In genomic region chr5:149278811-149279210, GRCh38 we compare ENCODE assay signal across 1 cellular context.
TF ChIP-seq lines count a peak whose summit lies in the region.

No MANE protein-coding gene starts in this region.

TF ChIP-seq in HepG2, 621 proteins besides CTCF, POLR2A, EP300 and RAD21:
- TF ChIP-seq ZNF773 (CRISPR knock-in tag; IDR thresholded peaks at IDR 0.05; ENCODE audit: borderline replicate concordance) = no peak
- no peak for TF ChIP-seq ELK4 (CRISPR knock-in tag; IDR thresholded peaks at IDR 0.05; ENCODE audit: borderline replicate concordance)
- TF ChIP-seq BHLHE40 (IDR thresholded peaks at IDR 0.05; ENCODE audit: low read length) = no peak
- TF ChIP-seq PHF8 (CRISPR knock-in tag; IDR thresholded peaks at IDR 0.05) = no peak
- TF ChIP-seq ZSCAN20 (CRISPR knock-in tag; IDR thresholded peaks at IDR 0.05; ENCODE audit: borderline replicate concordance) = no peak
- no peak for TF ChIP-seq ZNF292 (CRISPR knock-in tag; IDR thresholded peaks at IDR 0.05; ENCODE audit: borderline replicate concordance, low read depth)
- no peak for TF ChIP-seq ARHGAP35 (CRISPR knock-in tag; IDR thresholded peaks at IDR 0.05; ENCODE audit: borderline replicate concordance)
- TF ChIP-seq, protein P1, sequence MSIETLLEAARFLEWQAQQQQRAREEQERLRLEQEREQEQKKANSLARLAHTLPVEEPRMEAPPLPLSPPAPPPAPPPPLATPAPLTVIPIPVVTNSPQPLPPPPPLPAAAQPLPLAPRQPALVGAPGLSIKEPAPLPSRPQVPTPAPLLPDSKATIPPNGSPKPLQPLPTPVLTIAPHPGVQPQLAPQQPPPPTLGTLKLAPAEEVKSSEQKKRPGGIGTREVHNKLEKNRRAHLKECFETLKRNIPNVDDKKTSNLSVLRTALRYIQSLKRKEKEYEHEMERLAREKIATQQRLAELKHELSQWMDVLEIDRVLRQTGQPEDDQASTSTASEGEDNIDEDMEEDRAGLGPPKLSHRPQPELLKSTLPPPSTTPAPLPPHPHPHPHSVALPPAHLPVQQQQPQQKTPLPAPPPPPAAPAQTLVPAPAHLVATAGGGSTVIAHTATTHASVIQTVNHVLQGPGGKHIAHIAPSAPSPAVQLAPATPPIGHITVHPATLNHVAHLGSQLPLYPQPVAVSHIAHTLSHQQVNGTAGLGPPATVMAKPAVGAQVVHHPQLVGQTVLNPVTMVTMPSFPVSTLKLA (IDR thresholded peaks at IDR 0.05) = no peak
- TF ChIP-seq ZNF644 (CRISPR knock-in tag; IDR thresholded peaks at IDR 0.05; ENCODE audit: low read depth) = no peak
- TF ChIP-seq, protein P2, sequence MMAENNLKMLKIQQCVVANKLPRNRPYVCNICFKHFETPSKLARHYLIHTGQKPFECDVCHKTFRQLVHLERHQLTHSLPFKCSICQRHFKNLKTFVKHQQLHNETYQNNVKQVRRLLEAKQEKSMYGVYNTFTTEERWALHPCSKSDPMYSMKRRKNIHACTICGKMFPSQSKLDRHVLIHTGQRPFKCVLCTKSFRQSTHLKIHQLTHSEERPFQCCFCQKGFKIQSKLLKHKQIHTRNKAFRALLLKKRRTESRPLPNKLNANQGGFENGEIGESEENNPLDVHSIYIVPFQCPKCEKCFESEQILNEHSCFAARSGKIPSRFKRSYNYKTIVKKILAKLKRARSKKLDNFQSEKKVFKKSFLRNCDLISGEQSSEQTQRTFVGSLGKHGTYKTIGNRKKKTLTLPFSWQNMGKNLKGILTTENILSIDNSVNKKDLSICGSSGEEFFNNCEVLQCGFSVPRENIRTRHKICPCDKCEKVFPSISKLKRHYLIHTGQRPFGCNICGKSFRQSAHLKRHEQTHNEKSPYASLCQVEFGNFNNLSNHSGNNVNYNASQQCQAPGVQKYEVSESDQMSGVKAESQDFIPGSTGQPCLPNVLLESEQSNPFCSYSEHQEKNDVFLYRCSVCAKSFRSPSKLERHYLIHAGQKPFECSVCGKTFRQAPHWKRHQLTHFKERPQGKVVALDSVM (CRISPR knock-in tag; IDR thresholded peaks at IDR 0.05) = no peak
- TF ChIP-seq ZBTB7B (CRISPR knock-in tag; IDR thresholded peaks at IDR 0.05) = no peak
- TF ChIP-seq ZNF776 (CRISPR knock-in tag; IDR thresholded peaks at IDR 0.05) = no peak
- TF ChIP-seq KDM5A (IDR thresholded peaks at IDR 0.05; ENCODE audit: borderline replicate concordance, low read length) = no peak
- no peak for TF ChIP-seq REXO4 (CRISPR knock-in tag; IDR thresholded peaks at IDR 0.05; ENCODE audit: borderline replicate concordance)
- no peak for TF ChIP-seq HNRNPK (IDR thresholded peaks at IDR 0.05; ENCODE audit: low read depth, low read length, poor library complexity, severe bottlenecking)
- TF ChIP-seq PATZ1 (CRISPR knock-in tag; IDR thresholded peaks at IDR 0.05) = no peak
- TF ChIP-seq PHB2 (IDR thresholded peaks at IDR 0.05; ENCODE audit: partially characterized antibody) = no peak
